18 cellular contexts compared by ENCODE assay signal in genomic region chr15:70301396-70301795, GRCh38.
"Had no signal": no experiment of that assay in that cellular context is flagged by ENCODE, and none has a peak within 500 bp of the region (broad histone marks: within the 10 kb centered on the region; RNA-seq: fewer than 3 reads in every experiment).

No MANE protein-coding gene starts in this region.

- H3K9me3 ChIP-seq: breast epithelium, prostate gland had no signal

- H3K4me1 ChIP-seq: breast epithelium, left ventricle myocardium inferior, neural progenitor cell, prostate gland had no signal

- H3K9ac ChIP-seq: neural progenitor cell had no signal

- H2AFZ ChIP-seq: neural progenitor cell had no signal

- H3K27me3 ChIP-seq: breast epithelium, neural progenitor cell had no signal

- H3K27ac ChIP-seq: breast epithelium, esophagus squamous epithelium, heart right ventricle, left ventricle myocardium inferior, neural progenitor cell, prostate gland, thoracic aorta had no signal

- DNase-seq: activated CD4-positive, CD25-positive, alpha-beta regulatory T cell treated with anti-CD3 and anti-CD28 coated beads, Interleukin-2, amount 50 U/mL, for 72 hours; activated effector memory CD4-positive, alpha-beta T cell treated with anti-CD3 and anti-CD28 coated beads, Interleukin-2, amount 50 U/mL, for 16 hours; activated naive CD4-positive, alpha-beta T cell treated with anti-CD3 and anti-CD28 coated beads, Interleukin-2, amount 50 U/mL, for 16 hours; activated T-cell treated with anti-CD3 and anti-CD28 coated beads, Interleukin-2, amount 50 U/mL, for 72 hours; cerebellar nuclear complex; effector CD4-positive, alpha-beta T cell; esophagus squamous epithelium; heart right ventricle; left ventricle myocardium inferior; mammary epithelial cell; naive thymus-derived CD4-positive, alpha-beta T cell; right cardiac atrium; stimulated activated CD4-positive, alpha-beta T cell treated with anti-CD3 and anti-CD28 coated beads, Interleukin-4, amount 100 ng/mL, for 1 hour had no signal

- H3K36me3 ChIP-seq: breast epithelium, esophagus squamous epithelium, heart right ventricle, left ventricle myocardium inferior, neural progenitor cell, prostate gland, thoracic aorta had no signal

- H3K4me3 ChIP-seq: breast epithelium, esophagus squamous epithelium, heart right ventricle, left ventricle myocardium inferior, neural progenitor cell, prostate gland, smooth muscle cell, thoracic aorta had no signal

- H3K4me2 ChIP-seq: neural progenitor cell, smooth muscle cell had no signal
